ENCODE assay signal across 1 cellular context in the genomic region with DNA sequence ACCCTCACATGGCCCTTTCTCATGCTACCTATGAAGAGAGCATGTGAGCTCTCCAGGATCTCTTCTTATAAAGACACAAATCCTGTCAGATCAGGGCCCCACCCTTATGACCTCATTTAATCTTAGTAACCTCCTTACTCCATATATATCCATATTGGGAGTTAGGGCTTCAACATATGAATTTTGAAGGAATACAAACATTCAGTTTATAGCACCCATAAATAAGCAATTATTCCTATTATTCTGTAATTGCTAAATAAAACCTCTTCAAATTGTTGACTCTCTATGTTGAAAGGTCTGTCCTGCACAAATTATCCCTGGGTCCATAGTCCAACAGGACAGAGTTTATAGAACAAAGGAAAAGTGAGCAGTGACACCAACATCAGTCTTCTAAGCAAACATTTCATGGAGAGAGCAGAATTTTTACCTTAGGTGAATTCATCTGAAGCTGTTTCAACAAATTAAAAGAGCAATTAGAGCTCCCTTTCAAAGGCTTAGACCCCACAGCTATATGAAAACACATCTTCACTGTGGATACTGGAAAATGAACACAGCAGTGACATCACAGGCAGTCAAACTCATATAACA.
A peak's percentile ranks its signal among the peaks of the same experiment; 100 is the strongest.
TF ChIP-seq lines count a peak whose summit lies in the region.

No MANE protein-coding gene starts in this region.

TF ChIP-seq in HepG2, 621 proteins besides CTCF, POLR2A, EP300 and RAD21 (continued from another document and continues in another):
- TF ChIP-seq, protein P1, sequence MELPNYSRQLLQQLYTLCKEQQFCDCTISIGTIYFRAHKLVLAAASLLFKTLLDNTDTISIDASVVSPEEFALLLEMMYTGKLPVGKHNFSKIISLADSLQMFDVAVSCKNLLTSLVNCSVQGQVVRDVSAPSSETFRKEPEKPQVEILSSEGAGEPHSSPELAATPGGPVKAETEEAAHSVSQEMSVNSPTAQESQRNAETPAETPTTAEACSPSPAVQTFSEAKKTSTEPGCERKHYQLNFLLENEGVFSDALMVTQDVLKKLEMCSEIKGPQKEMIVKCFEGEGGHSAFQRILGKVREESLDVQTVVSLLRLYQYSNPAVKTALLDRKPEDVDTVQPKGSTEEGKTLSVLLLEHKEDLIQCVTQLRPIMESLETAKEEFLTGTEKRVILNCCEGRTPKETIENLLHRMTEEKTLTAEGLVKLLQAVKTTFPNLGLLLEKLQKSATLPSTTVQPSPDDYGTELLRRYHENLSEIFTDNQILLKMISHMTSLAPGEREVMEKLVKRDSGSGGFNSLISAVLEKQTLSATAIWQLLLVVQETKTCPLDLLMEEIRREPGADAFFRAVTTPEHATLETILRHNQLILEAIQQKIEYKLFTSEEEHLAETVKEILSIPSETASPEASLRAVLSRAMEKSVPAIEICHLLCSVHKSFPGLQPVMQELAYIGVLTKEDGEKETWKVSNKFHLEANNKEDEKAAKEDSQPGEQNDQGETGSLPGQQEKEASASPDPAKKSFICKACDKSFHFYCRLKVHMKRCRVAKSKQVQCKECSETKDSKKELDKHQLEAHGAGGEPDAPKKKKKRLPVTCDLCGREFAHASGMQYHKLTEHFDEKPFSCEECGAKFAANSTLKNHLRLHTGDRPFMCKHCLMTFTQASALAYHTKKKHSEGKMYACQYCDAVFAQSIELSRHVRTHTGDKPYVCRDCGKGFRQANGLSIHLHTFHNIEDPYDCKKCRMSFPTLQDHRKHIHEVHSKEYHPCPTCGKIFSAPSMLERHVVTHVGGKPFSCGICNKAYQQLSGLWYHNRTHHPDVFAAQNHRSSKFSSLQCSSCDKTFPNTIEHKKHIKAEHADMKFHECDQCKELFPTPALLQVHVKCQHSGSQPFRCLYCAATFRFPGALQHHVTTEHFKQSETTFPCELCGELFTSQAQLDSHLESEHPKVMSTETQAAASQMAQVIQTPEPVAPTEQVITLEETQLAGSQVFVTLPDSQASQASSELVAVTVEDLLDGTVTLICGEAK (IDR thresholded peaks at IDR 0.05) = no peak
- TF ChIP-seq, protein P1 (CRISPR knock-in tag; IDR thresholded peaks at IDR 0.05) = no peak
- TF ChIP-seq BCL6 (CRISPR knock-in tag; IDR thresholded peaks at IDR 0.05) (peak; percentile 82), ZFP37 (CRISPR knock-in tag; IDR thresholded peaks at IDR 0.05; ENCODE audit: borderline replicate concordance) (no peak), U2AF1 (optimal IDR thresholded peaks at IDR 0.05; ENCODE audit: low read depth, low read length) (no peak), NFKBIZ (CRISPR knock-in tag; IDR thresholded peaks at IDR 0.05) (0 out of 2 replicates have a peak, but pooled peaks have one; percentile 36), HMG20A (CRISPR knock-in tag; IDR thresholded peaks at IDR 0.05; ENCODE audit: borderline replicate concordance) (peak; percentile 88), SOX5 (CRISPR knock-in tag; IDR thresholded peaks at IDR 0.05; ENCODE audit: borderline replicate concordance) (peak; percentile 97), ZNF839 (CRISPR knock-in tag; IDR thresholded peaks at IDR 0.05; ENCODE audit: borderline replicate concordance) (no peak), POLR2AphosphoS5 (IDR thresholded peaks at IDR 0.05; ENCODE audit: low read depth, low read length) (no peak), ZSCAN30 (CRISPR knock-in tag; IDR thresholded peaks at IDR 0.05) (no peak), ZNF724P (CRISPR knock-in tag; IDR thresholded peaks at IDR 0.05; ENCODE audit: borderline replicate concordance) (no peak), SOX13 (IDR thresholded peaks at IDR 0.05) (peak; percentile 65; the same call in 1 of the 2 replicates), SOX13 (CRISPR knock-in tag; conservative IDR thresholded peaks at IDR 0.05 in 1 of 2, IDR thresholded peaks at IDR 0.05 in 1 of 2) (peak in 1 of 2 experiments; percentile 97; a peak in 2 of 4 replicates), ZNF547 (CRISPR knock-in tag; IDR thresholded peaks at IDR 0.05) (no peak), FOXM1 (CRISPR knock-in tag; IDR thresholded peaks at IDR 0.05) (no peak), SAFB2 (CRISPR knock-in tag; IDR thresholded peaks at IDR 0.05; ENCODE audit: borderline replicate concordance, low read depth) (no peak), TCF7L2 (IDR thresholded peaks at IDR 0.05; ENCODE audit: low read depth, low read length) (peak; percentile 52; the same call in 1 of the 2 replicates), RCOR2 (CRISPR knock-in tag; IDR thresholded peaks at IDR 0.05) (peak; percentile 89), CCAR2 (optimal IDR thresholded peaks at IDR 0.05; ENCODE audit: low read depth, low read length) (no peak), HDAC6 (IDR thresholded peaks at IDR 0.05; ENCODE audit: low read depth, low read length) (no peak), GABPB1 (CRISPR knock-in tag; IDR thresholded peaks at IDR 0.05) (no peak), ZSCAN29 (CRISPR knock-in tag; conservative IDR thresholded peaks at IDR 0.05) (no peak; the same call in 1 of the 2 replicates), SMAD9 (CRISPR knock-in tag; IDR thresholded peaks at IDR 0.05) (no peak), KLF12 (CRISPR knock-in tag; IDR thresholded peaks at IDR 0.05; ENCODE audit: borderline replicate concordance) (no peak), ZMAT3 (CRISPR knock-in tag; conservative IDR thresholded peaks at IDR 0.05) (0 out of 2 replicates have a peak, but pooled peaks have one; percentile 33), ZNF136 (CRISPR knock-in tag; IDR thresholded peaks at IDR 0.05; ENCODE audit: low read depth) (no peak), MYC (CRISPR knock-in tag; IDR thresholded peaks at IDR 0.05; ENCODE audit: borderline replicate concordance) (no peak), MIER2 (CRISPR knock-in tag; IDR thresholded peaks at IDR 0.05) (no peak), JUN (CRISPR knock-in tag; IDR thresholded peaks at IDR 0.05) (peak; percentile 58), MATR3 (CRISPR knock-in tag; IDR thresholded peaks at IDR 0.05) (no peak), ATF7-NPFF (CRISPR knock-in tag; IDR thresholded peaks at IDR 0.05; ENCODE audit: low read depth) (no peak), HOXA5 (CRISPR knock-in tag; IDR thresholded peaks at IDR 0.05) (no peak), ZNF777 (CRISPR knock-in tag; IDR thresholded peaks at IDR 0.05) (no peak), JARID2 (CRISPR knock-in tag; IDR thresholded peaks at IDR 0.05; ENCODE audit: insufficient replicate concordance) (no peak), TCF7 (IDR thresholded peaks at IDR 0.05; ENCODE audit: low read depth) (peak; percentile 84), SIN3B (IDR thresholded peaks at IDR 0.05; ENCODE audit: low read length) (no peak), KAT2B (IDR thresholded peaks at IDR 0.05; ENCODE audit: borderline replicate concordance, low read depth, low read length) (no peak), CREB1 (IDR thresholded peaks at IDR 0.05) (peak; percentile 62), CREB1 (CRISPR knock-in tag; IDR thresholded peaks at IDR 0.05) (peak; percentile 74)
- TF ChIP-seq, protein P2, sequence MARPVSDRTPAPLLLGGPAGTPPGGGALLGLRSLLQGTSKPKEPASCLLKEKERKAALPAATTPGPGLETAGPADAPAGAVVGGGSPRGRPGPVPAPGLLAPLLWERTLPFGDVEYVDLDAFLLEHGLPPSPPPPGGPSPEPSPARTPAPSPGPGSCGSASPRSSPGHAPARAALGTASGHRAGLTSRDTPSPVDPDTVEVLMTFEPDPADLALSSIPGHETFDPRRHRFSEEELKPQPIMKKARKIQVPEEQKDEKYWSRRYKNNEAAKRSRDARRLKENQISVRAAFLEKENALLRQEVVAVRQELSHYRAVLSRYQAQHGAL (CRISPR knock-in tag; IDR thresholded peaks at IDR 0.05; ENCODE audit: not compliant biosample characterization) = no peak
- TF ChIP-seq, protein P3, sequence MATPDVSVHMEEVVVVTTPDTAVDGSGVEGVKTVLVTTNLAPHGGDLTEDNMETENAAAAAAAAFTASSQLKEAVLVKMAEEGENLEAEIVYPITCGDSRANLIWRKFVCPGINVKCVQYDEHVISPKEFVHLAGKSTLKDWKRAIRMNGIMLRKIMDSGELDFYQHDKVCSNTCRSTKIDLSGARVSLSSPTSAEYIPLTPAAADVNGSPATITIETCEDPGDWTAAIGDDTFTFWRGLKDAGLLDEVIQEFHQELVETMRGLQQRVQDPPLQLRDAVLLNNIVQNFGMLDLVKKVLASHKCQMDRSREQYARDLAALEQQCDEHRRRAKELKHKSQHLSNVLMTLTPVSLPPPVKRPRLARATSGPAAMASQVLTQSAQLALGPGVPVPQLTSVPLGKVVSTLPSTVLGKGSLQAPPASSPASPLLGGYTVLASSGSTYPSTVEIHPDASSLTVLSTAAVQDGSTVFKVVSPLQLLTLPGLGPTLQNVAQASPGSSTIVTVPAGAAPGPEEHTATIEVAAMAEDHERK (CRISPR knock-in tag; IDR thresholded peaks at IDR 0.05; ENCODE audit: low read depth) = no peak
- TF ChIP-seq, protein P4, sequence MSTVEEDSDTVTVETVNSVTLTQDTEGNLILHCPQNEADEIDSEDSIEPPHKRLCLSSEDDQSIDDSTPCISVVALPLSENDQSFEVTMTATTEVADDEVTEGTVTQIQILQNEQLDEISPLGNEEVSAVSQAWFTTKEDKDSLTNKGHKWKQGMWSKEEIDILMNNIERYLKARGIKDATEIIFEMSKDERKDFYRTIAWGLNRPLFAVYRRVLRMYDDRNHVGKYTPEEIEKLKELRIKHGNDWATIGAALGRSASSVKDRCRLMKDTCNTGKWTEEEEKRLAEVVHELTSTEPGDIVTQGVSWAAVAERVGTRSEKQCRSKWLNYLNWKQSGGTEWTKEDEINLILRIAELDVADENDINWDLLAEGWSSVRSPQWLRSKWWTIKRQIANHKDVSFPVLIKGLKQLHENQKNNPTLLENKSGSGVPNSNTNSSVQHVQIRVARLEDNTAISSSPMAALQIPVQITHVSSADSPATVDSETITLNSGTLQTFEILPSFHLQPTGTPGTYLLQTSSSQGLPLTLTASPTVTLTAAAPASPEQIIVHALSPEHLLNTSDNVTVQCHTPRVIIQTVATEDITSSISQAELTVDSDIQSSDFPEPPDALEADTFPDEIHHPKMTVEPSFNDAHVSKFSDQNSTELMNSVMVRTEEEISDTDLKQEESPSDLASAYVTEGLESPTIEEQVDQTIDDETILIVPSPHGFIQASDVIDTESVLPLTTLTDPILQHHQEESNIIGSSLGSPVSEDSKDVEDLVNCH (CRISPR knock-in tag; IDR thresholded peaks at IDR 0.05) = no peak
- TF ChIP-seq, protein P5, sequence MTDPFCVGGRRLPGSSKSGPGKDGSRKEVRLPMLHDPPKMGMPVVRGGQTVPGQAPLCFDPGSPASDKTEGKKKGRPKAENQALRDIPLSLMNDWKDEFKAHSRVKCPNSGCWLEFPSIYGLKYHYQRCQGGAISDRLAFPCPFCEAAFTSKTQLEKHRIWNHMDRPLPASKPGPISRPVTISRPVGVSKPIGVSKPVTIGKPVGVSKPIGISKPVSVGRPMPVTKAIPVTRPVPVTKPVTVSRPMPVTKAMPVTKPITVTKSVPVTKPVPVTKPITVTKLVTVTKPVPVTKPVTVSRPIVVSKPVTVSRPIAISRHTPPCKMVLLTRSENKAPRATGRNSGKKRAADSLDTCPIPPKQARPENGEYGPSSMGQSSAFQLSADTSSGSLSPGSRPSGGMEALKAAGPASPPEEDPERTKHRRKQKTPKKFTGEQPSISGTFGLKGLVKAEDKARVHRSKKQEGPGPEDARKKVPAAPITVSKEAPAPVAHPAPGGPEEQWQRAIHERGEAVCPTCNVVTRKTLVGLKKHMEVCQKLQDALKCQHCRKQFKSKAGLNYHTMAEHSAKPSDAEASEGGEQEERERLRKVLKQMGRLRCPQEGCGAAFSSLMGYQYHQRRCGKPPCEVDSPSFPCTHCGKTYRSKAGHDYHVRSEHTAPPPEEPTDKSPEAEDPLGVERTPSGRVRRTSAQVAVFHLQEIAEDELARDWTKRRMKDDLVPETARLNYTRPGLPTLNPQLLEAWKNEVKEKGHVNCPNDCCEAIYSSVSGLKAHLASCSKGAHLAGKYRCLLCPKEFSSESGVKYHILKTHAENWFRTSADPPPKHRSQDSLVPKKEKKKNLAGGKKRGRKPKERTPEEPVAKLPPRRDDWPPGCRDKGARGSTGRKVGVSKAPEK (CRISPR knock-in tag; IDR thresholded peaks at IDR 0.05; ENCODE audit: borderline replicate concordance) = no peak
- TF ChIP-seq, protein P6, sequence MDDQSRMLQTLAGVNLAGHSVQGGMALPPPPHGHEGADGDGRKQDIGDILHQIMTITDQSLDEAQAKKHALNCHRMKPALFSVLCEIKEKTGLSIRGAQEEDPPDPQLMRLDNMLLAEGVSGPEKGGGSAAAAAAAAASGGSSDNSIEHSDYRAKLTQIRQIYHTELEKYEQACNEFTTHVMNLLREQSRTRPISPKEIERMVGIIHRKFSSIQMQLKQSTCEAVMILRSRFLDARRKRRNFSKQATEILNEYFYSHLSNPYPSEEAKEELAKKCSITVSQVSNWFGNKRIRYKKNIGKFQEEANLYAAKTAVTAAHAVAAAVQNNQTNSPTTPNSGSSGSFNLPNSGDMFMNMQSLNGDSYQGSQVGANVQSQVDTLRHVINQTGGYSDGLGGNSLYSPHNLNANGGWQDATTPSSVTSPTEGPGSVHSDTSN (CRISPR knock-in tag; IDR thresholded peaks at IDR 0.05; ENCODE audit: borderline replicate concordance) = no peak
